ENCODE assay signal across 1 cellular context in genomic region chr15:74884428-74885223, GRCh38.
A peak's percentile ranks its signal among the peaks of the same experiment; 100 is the strongest.
TF ChIP-seq lines count a peak whose summit lies in the region.

No MANE protein-coding gene starts in this region.

TF ChIP-seq in HepG2, 621 proteins besides CTCF, POLR2A, EP300 and RAD21:
- TF ChIP-seq MAFK (conservative IDR thresholded peaks at IDR 0.05 in 1 of 2, IDR thresholded peaks at IDR 0.05 in 1 of 2; ENCODE audit: low read length in 2 of 2): peak; percentile 51 to 67
- TF ChIP-seq MAFF (IDR thresholded peaks at IDR 0.05; ENCODE audit: low read depth, low read length): peak; percentile 56
- 0 out of 2 replicates have a peak, but pooled peaks have one; percentile 17 for TF ChIP-seq ZNF121 (CRISPR knock-in tag; IDR thresholded peaks at IDR 0.05)
- TF ChIP-seq, protein P1, sequence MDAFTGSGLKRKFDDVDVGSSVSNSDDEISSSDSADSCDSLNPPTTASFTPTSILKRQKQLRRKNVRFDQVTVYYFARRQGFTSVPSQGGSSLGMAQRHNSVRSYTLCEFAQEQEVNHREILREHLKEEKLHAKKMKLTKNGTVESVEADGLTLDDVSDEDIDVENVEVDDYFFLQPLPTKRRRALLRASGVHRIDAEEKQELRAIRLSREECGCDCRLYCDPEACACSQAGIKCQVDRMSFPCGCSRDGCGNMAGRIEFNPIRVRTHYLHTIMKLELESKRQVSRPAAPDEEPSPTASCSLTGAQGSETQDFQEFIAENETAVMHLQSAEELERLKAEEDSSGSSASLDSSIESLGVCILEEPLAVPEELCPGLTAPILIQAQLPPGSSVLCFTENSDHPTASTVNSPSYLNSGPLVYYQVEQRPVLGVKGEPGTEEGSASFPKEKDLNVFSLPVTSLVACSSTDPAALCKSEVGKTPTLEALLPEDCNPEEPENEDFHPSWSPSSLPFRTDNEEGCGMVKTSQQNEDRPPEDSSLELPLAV (CRISPR knock-in tag; conservative IDR thresholded peaks at IDR 0.05; ENCODE audit: low read depth): no peak
